1 cellular context compared by ENCODE assay signal in genomic region chr6:160239929-160240690, GRCh38.
TF ChIP-seq lines count a peak whose summit lies in the region.

No MANE protein-coding gene starts in this region.

TF ChIP-seq in K562, 482 proteins besides CTCF, POLR2A, EP300 and RAD21 (continued from another document):
- no peak for TF ChIP-seq ZBTB26 (CRISPR knock-in tag; IDR thresholded peaks at IDR 0.05)
